Comparison of ENCODE assay signal across 28 cellular contexts in the genomic region with DNA sequence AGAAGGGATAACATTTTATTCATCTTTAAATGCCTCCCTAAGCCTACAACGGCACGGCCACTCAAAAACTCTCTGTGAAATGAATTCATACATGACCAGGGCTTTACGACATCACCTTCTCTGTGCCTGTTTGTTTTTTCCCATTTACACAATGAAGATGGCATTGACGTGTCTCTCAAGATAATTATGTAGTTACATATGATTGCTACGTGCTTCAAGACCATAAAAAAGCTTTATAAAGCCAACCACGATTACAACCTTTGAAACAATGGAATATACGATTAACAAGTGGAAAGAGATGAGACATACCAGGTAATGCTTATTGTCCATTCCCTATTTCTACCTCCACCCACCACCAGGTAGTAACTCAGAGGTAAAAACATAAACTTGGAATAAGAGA.
"Had no signal": no experiment of that assay in that cellular context is flagged by ENCODE, and none has a peak within 500 bp of the region (broad histone marks: within the 10 kb centered on the region; RNA-seq: fewer than 3 reads in every experiment).

No MANE protein-coding gene starts in this region.

- H3K4me3 Mint-ChIP-seq: dendritic cell treated with granulocyte-macrophage colony-stimulating factor and Interleukin-4, amounts not matched to agents 40 ng/mL and 50 ng/mL, for 4 days; endodermal cell; mesothelial cell of epicardium; naive thymus-derived CD8-positive, alpha-beta T cell; nephron progenitor cell; stimulated activated memory B cell treated with anti-CD40 and anti-IgM and Interleukin-4, amounts not matched to agents 10 μg/mL and 1 μg/mL and 100 μg/mL, for 72 hours had no signal

- H3K27ac ChIP-seq: colonic mucosa, epithelial cell of prostate, gastroesophageal sphincter, heart left ventricle, hepatocyte, left lung, prostate gland, right atrium auricular region, sigmoid colon, spleen, suprapubic skin, thyroid gland, vagina had no signal

- ATAC-seq: esophagus mucosa; foreskin keratinocyte; gastroesophageal sphincter; heart left ventricle; left lung; naive thymus-derived CD8-positive, alpha-beta T cell; stimulated activated memory B cell treated with anti-CD40 and anti-IgM and Interleukin-4, amounts not matched to agents 10 μg/mL and 1 μg/mL and 100 μg/mL, for 72 hours; stimulated activated naive CD8-positive, alpha-beta T cell treated with anti-CD3 and anti-CD28 coated beads, Interleukin-15, Interleukin-2, amounts not matched to agents 100 U/mL and 50 U/mL, for 24 hours had no signal

- H3K27me3 ChIP-seq: colonic mucosa, foreskin keratinocyte, gastroesophageal sphincter, heart left ventricle, hepatocyte, left lung, right atrium auricular region, sigmoid colon, suprapubic skin, thyroid gland, vagina had no signal

- H3K27ac Mint-ChIP-seq: dendritic cell treated with granulocyte-macrophage colony-stimulating factor and Interleukin-4, amounts not matched to agents 40 ng/mL and 50 ng/mL, for 4 days; endodermal cell; mesothelial cell of epicardium; nephron progenitor cell; stimulated activated memory B cell treated with anti-CD40 and anti-IgM and Interleukin-4, amounts not matched to agents 10 μg/mL and 1 μg/mL and 100 μg/mL, for 72 hours had no signal

- H3K4me1 ChIP-seq: colonic mucosa, gastroesophageal sphincter, left lung, prostate gland, right atrium auricular region, sigmoid colon, thyroid gland had no signal

- H3K36me3 ChIP-seq: colonic mucosa, heart left ventricle, left lung, prostate gland, right atrium auricular region, suprapubic skin, thyroid gland, vagina had no signal

- H3K9me3 Mint-ChIP-seq: dendritic cell treated with granulocyte-macrophage colony-stimulating factor and Interleukin-4, amounts not matched to agents 40 ng/mL and 50 ng/mL, for 4 days; endodermal cell; naive thymus-derived CD8-positive, alpha-beta T cell; stimulated activated memory B cell treated with anti-CD40 and anti-IgM and Interleukin-4, amounts not matched to agents 10 μg/mL and 1 μg/mL and 100 μg/mL, for 72 hours had no signal

- DNase-seq: colonic mucosa; effector CD8-positive, alpha-beta T cell; endodermal cell; foreskin keratinocyte; heart left ventricle; kidney; left lung; mesenchymal stem cell; naive thymus-derived CD8-positive, alpha-beta T cell; nephron progenitor cell; nucleus accumbens; sigmoid colon; spleen; stimulated activated CD4-positive, alpha-beta T cell treated with anti-CD3 and anti-CD28 coated beads, Interleukin-4, amount 100 ng/mL, for 4 hours; stimulated activated naive CD8-positive, alpha-beta T cell treated with anti-CD3 and anti-CD28 coated beads, Interleukin-15, Interleukin-2, amounts not matched to agents 100 U/mL and 50 U/mL, for 24 hours; thyroid gland; trophoblast cell had no signal

- H3K4me2 ChIP-seq: hepatocyte had no signal

- H3K4me3 ChIP-seq: colonic mucosa, gastroesophageal sphincter, heart left ventricle, hepatocyte, left lung, prostate gland, right atrium auricular region, sigmoid colon, spleen, suprapubic skin, thyroid gland, vagina had no signal

- H2AFZ ChIP-seq: hepatocyte had no signal

- H3K9me3 ChIP-seq: colonic mucosa, gastroesophageal sphincter, heart left ventricle, left lung, prostate gland, right atrium auricular region, sigmoid colon, spleen, suprapubic skin, thyroid gland, vagina had no signal

- H3K79me2 ChIP-seq: hepatocyte had no signal
